6 cellular contexts compared by ENCODE assay signal in the genomic region with DNA sequence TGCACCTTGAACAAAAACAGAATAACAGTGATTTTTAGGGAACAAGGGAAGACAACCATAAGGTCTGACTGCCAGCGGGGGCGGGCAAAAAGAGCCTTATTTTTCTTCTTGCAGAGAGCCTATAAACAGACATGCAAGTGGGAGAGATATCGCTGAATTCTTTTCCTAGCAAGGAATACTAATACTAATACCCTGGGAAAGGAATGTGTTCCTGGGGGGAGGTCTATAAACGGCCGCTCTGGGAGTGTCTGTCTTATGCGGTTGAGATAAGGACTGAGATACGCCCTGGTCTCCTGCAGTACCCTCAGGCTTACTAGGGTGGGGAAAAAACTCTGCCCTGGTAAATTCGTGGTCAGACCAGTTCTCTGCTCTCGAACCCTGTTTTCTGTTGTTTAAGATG.
DNase-seq lines count a peak whose midpoint lies in the region; ATAC-seq, FAIRE-seq and TF ChIP-seq lines count a peak whose summit lies in the region.
"Not testable (repeated sequence)": the region's sequence is repeated elsewhere in the genome, so short reads cannot be mapped to it uniquely, and the experiment has no call there.

No MANE protein-coding gene starts in this region.

- not testable (repeated sequence) for H3K4me2 ChIP-seq in K562 (ENCODE audit: insufficient read depth, low read length)

- not testable (repeated sequence) for H3K27ac Mint-ChIP-seq in WTC11; glutamatergic neuron (ENCODE audit: unreplicated experiment)

- CTCF ChIA-PET in HEK293 (lab: Yijun Ruan, JAX); WTC11 (lab: Charles Lee); K562 (lab: Yijun Ruan, JAX; ENCODE audit: low intra/inter-chr PET ratio): not testable (repeated sequence)

- FAIRE-seq in K562 (lab: Jason Lieb, UNC): not testable (repeated sequence)

- POLR2A ChIA-PET in HEK293 (lab: Yijun Ruan, JAX); WTC11 (lab: Charles Lee); K562 (lab: Yijun Ruan, JAX): not testable (repeated sequence)

- H3K4me3 Mint-ChIP-seq in WTC11; glutamatergic neuron (ENCODE audit: unreplicated experiment): not testable (repeated sequence)

- intact Hi-C loops in K562 (cut with micrococcal nuclease); testis (cut with DNase I; ENCODE audit: low total_unique reads): not testable (repeated sequence)

- ATAC-seq in WTC11, K562: not testable (repeated sequence)

- TF ChIP-seq EP300 in K562 (IDR thresholded peaks at IDR 0.05; ENCODE audit: low read length): not testable (repeated sequence)

- not testable (repeated sequence) for H3K9ac ChIP-seq in K562 (ENCODE audit: insufficient read depth in 1 of 2, low read depth in 2 of 2, low read length in 2 of 2)

- peaks cover 23% of the 10 kb centered on the region for H3K36me3 Mint-ChIP-seq in WTC11
- not testable (repeated sequence) for H3K36me3 Mint-ChIP-seq in glutamatergic neuron (ENCODE audit: unreplicated experiment)

- H3K27me3 ChIP-seq in K562 (ENCODE audit: control insufficient read depth in 2 of 2, insufficient read depth in 2 of 2, low read length in 2 of 2): peaks cover 0 to 12% of the 10 kb centered on the region in 2 experiments; a peak in 1 of 5 replicates
- not testable (repeated sequence) for H3K27me3 ChIP-seq in testis

- BruUV-seq in K562 (replicated peaks; lab: Mats Ljungman, UMichigan): not testable (repeated sequence)

- H3K27me3 Mint-ChIP-seq in WTC11 (ENCODE audit: low read depth): peaks cover 11% of the 10 kb centered on the region
- not testable (repeated sequence) for H3K27me3 Mint-ChIP-seq in glutamatergic neuron (ENCODE audit: unreplicated experiment)

- not testable (repeated sequence) for H2AFZ ChIP-seq in K562 (ENCODE audit: low read depth, low read length)

- H3K27ac ChIP-seq in HEK293 (ENCODE audit: extremely low read depth, low read depth, low read length); K562 (ENCODE audit: extremely low read depth, low read depth, low read length); testis: not testable (repeated sequence)

- H3K79me2 ChIP-seq in K562 (ENCODE audit: control insufficient read depth, insufficient read depth, low read length): not testable (repeated sequence)

- TF ChIP-seq CTCF in HEK293 (tag by site-specific recombination; IDR thresholded peaks at IDR 0.05); WTC11 (IDR thresholded peaks at IDR 0.05); K562 (IDR thresholded peaks at IDR 0.05 in 2 of 3, conservative IDR thresholded peaks at IDR 0.05 in 1 of 3; ENCODE audit: insufficient read depth in 2 of 3, low read depth in 1 of 3, low read length in 3 of 3); glutamatergic neuron (IDR thresholded peaks at IDR 0.05; ENCODE audit: partially characterized antibody, unreplicated experiment); testis (IDR thresholded peaks at IDR 0.05): not testable (repeated sequence)

- not testable (repeated sequence) for H3K4me1 ChIP-seq in HEK293 (ENCODE audit: control insufficient read depth, insufficient read depth, low read length); K562 (replicated peaks in 1 of 2; ENCODE audit: control insufficient read depth in 2 of 2, insufficient read depth in 2 of 2, low read length in 2 of 2); testis

- not testable (repeated sequence) for TF ChIP-seq POLR2A in K562 (conservative IDR thresholded peaks at IDR 0.05); testis (IDR thresholded peaks at IDR 0.05)

- 18% methylated on average over 8 of the region's 9 CpGs for WGBS in K562 (ENCODE audit: insufficient coverage, low coverage, missing lambda C conversion rate)
- WGBS in testis, 2 donors: 80 to 82% methylated on average over 9 of the region's 9 CpGs

- H3K9me3 Mint-ChIP-seq in WTC11 (peaks cover 63% of the 10 kb centered on the region), glutamatergic neuron (ENCODE audit: unreplicated experiment) (peaks cover 12% of the 10 kb centered on the region)

- in situ Hi-C loops in K562 (cut with MboI): not testable (repeated sequence)

- not testable (repeated sequence) for H3K9me1 ChIP-seq in K562 (ENCODE audit: control insufficient read depth, insufficient read depth, low read length)

- not testable (repeated sequence) for H3K9me3 ChIP-seq in HEK293 (ENCODE audit: control insufficient read depth, insufficient read depth, low read depth, low read length); K562 (replicated peaks; ENCODE audit: control insufficient read depth, insufficient read depth, low read depth, low read length); testis

- H3K36me3 ChIP-seq in HEK293 (ENCODE audit: control insufficient read depth in 2 of 2, insufficient read depth in 1 of 2, low read length in 2 of 2); K562 (ENCODE audit: control insufficient read depth, insufficient read depth, low read length); testis (ENCODE audit: low read depth, missing control alignments): not testable (repeated sequence)

- TF ChIP-seq RAD21 in K562 (CRISPR knock-in tag; conservative IDR thresholded peaks at IDR 0.05 in 1 of 2, IDR thresholded peaks at IDR 0.05 in 1 of 2): not testable (repeated sequence)

- H3K4me3 ChIP-seq in HEK293 (ENCODE audit: low read depth, low read length); K562; testis: not testable (repeated sequence)

- not testable (repeated sequence) for H3K4me1 Mint-ChIP-seq in WTC11; glutamatergic neuron (ENCODE audit: low read depth, unreplicated experiment)

- H4K20me1 ChIP-seq in K562 (replicated peaks; ENCODE audit: control insufficient read depth, insufficient read depth, low read length): not testable (repeated sequence)

- peak; percentile 18 for DNase-seq in DMS53 (lab: John Stamatoyannopoulos, UW)
- peak; percentile 38 for DNase-seq in WTC11 (ENCODE audit: low spot score)
- DNase-seq in K562 (ENCODE audit: extremely low read depth in 1 of 4, low spot score in 3 of 4): not testable (repeated sequence)
- peak; percentile 34 for DNase-seq in glutamatergic neuron
- peak; percentile 22 for DNase-seq in testis

TF ChIP-seq in HEK293, 187 proteins besides CTCF, POLR2A, EP300 and RAD21:
- peak; percentile 55 for TF ChIP-seq SETDB1 (IDR thresholded peaks at IDR 0.05; ENCODE audit: insufficient read length, low read length)

TF ChIP-seq in K562, 482 proteins besides CTCF, POLR2A, EP300 and RAD21:
- TF ChIP-seq, protein P1, sequence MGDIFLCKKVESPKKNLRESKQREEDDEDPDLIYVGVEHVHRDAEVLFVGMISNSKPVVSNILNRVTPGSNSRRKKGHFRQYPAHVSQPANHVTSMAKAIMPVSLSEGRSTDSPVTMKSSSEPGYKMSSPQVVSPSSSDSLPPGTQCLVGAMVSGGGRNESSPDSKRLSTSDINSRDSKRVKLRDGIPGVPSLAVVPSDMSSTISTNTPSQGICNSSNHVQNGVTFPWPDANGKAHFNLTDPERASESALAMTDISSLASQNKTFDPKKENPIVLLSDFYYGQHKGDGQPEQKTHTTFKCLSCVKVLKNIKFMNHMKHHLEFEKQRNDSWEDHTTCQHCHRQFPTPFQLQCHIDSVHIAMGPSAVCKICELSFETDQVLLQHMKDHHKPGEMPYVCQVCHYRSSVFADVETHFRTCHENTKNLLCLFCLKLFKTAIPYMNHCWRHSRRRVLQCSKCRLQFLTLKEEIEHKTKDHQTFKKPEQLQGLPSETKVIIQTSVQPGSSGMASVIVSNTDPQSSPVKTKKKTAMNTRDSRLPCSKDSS (IDR thresholded peaks at IDR 0.05; ENCODE audit: low read depth, partially characterized antibody): peak; percentile 37
- TF ChIP-seq TRIM28 (IDR thresholded peaks at IDR 0.05) (0 out of 2 replicates have a peak, but pooled peaks have one; percentile 70), CBX5 (IDR thresholded peaks at IDR 0.05; ENCODE audit: borderline replicate concordance, low read depth) (0 out of 2 replicates have a peak, but pooled peaks have one; percentile 31)
